ENCODE assay signal across 11 cellular contexts in genomic region chr7:76511911-76512885, GRCh38. TPM values are rescaled to one million over a fixed set of nuclear protein-coding genes. Genes with fewer than 3 reads are reported as not detected.
DNase-seq lines count a peak whose midpoint lies in the region; ATAC-seq, FAIRE-seq and TF ChIP-seq lines count a peak whose summit lies in the region.
"Not testable (repeated sequence)": the region's sequence is repeated elsewhere in the genome, so short reads cannot be mapped to it uniquely, and the experiment has no call there.
"Had no signal": no experiment of that assay in that cellular context is flagged by ENCODE, and none has a peak within 500 bp of the region (broad histone marks: within the 10 kb centered on the region; RNA-seq: fewer than 3 reads in every experiment).

No MANE protein-coding gene starts in this region.

- not testable (repeated sequence) for TF ChIP-seq POLR2A in endothelial cell of umbilical vein (IDR thresholded peaks at IDR 0.05; ENCODE audit: low read depth, low read length)

- not testable (repeated sequence) for H2AFZ ChIP-seq in endothelial cell of umbilical vein (ENCODE audit: low read depth, low read length)

- not testable (repeated sequence) for H3K27me3 ChIP-seq in RWPE2 (ENCODE audit: insufficient read depth, poor library complexity, severe bottlenecking); endothelial cell of umbilical vein (ENCODE audit: control insufficient read depth in 2 of 2, insufficient read depth in 2 of 2, low read length in 2 of 2); right cardiac atrium (ENCODE audit: control insufficient read depth, insufficient read depth); lung (ENCODE audit: control insufficient read depth, insufficient read depth); psoas muscle (ENCODE audit: insufficient read depth in 3 of 3, low read length in 2 of 3); upper lobe of right lung

- not testable (repeated sequence) for H3K79me2 ChIP-seq in endothelial cell of umbilical vein (ENCODE audit: control insufficient read depth, insufficient read depth, low read length)

- not testable (repeated sequence) for H3K4me1 ChIP-seq in RWPE2 (ENCODE audit: insufficient read depth, poor library complexity, severe bottlenecking); endothelial cell of umbilical vein (ENCODE audit: control insufficient read depth, extremely low read depth, insufficient read depth, low read length); right cardiac atrium (ENCODE audit: control insufficient read depth, insufficient read depth, low read length); lung (ENCODE audit: control insufficient read depth in 2 of 2, insufficient read depth in 2 of 2, low read length in 2 of 2); psoas muscle; upper lobe of right lung

- dilution Hi-C loops in endothelial cell of umbilical vein (cut with MboI; ENCODE audit: extremely low pct_ligation_motif_present, low sequenced_read_pairs) = not testable (repeated sequence)

- H3K27ac ChIP-seq in RWPE2 (ENCODE audit: poor library complexity, severe bottlenecking) = peak overlapping the region; percentile 18
- not testable (repeated sequence) for H3K27ac ChIP-seq in endothelial cell of umbilical vein (ENCODE audit: insufficient read depth, low read depth, low read length); right cardiac atrium (ENCODE audit: low read length); lung (ENCODE audit: low read depth in 1 of 2, low read length in 1 of 2); psoas muscle; upper lobe of right lung

- H3K9me1 ChIP-seq in endothelial cell of umbilical vein (replicated peaks; ENCODE audit: control insufficient read depth, extremely low read depth, insufficient read depth, low read length) = not testable (repeated sequence)

- TF ChIP-seq CTCF in RWPE2 (IDR thresholded peaks at IDR 0.05; ENCODE audit: poor library complexity, severe bottlenecking); endothelial cell of umbilical vein (IDR thresholded peaks at IDR 0.05; ENCODE audit: extremely low read depth in 1 of 2, insufficient read depth in 1 of 2, low read depth in 1 of 2, low read length in 2 of 2); lung (IDR thresholded peaks at IDR 0.05; ENCODE audit: control extremely low read depth, extremely low read depth); psoas muscle (IDR thresholded peaks at IDR 0.05); upper lobe of right lung (IDR thresholded peaks at IDR 0.05): not testable (repeated sequence)

- BruUV-seq in endothelial cell of umbilical vein (replicated peaks; lab: Mats Ljungman, UMichigan) = not testable (repeated sequence)

- not testable (repeated sequence) for H3K4me3 ChIP-seq in RWPE2 (ENCODE audit: severe bottlenecking); endothelial cell of umbilical vein (replicated peaks in 1 of 3; ENCODE audit: insufficient read depth in 1 of 3, low read depth in 1 of 3, low read length in 3 of 3); right cardiac atrium (ENCODE audit: low read length); lung; psoas muscle; upper lobe of right lung

- H3K36me3 ChIP-seq in RWPE2 (ENCODE audit: low read depth); endothelial cell of umbilical vein (ENCODE audit: control insufficient read depth in 2 of 2, extremely low read depth in 1 of 2, insufficient read depth in 2 of 2, low read length in 2 of 2); lung (ENCODE audit: control insufficient read depth in 2 of 2, insufficient read depth in 2 of 2, low read length in 2 of 2); psoas muscle (ENCODE audit: insufficient read depth in 1 of 2, low read depth in 1 of 2); upper lobe of right lung: not testable (repeated sequence)

- 89% methylated on average over 15 of the region's 31 CpGs for WGBS in right cardiac atrium
- WGBS in lung, 2 donors = 70 to 94% methylated on average over 3 to 16 of the region's 31 CpGs
- WGBS in psoas muscle, 3 donors = 75 to 79% (median 78%) methylated on average over 5 to 15 of the region's 31 CpGs

- not testable (repeated sequence) for H3K9ac ChIP-seq in endothelial cell of umbilical vein (replicated peaks; ENCODE audit: extremely low read depth, insufficient read depth, low read length)

- ATAC-seq in RWPE2 (ENCODE audit: low read depth) = peak; percentile 83
- ATAC-seq in right cardiac atrium = peak; percentile 59 to 81
- ATAC-seq in lung (ENCODE audit: insufficient read depth, low FRiP score) = peak; percentile 90
- peak; percentile 13 to 67 (median 54) for ATAC-seq in psoas muscle
- peak; percentile 82 for ATAC-seq in upper lobe of right lung

- H3K4me2 ChIP-seq in endothelial cell of umbilical vein (ENCODE audit: insufficient read depth, low read length) = not testable (repeated sequence)

- FAIRE-seq in endothelial cell of umbilical vein (lab: Jason Lieb, UNC) = peak; percentile 66

- CTCF ChIA-PET in endothelial cell of umbilical vein (lab: Charles Lee) = not testable (repeated sequence)

- DNase-seq in HT-29 (ENCODE audit: low spot score) = peak; percentile 1
- not testable (repeated sequence) for DNase-seq in RWPE2 (ENCODE audit: low spot score); endothelial cell of umbilical vein (ENCODE audit: low read depth, low spot score); right cardiac atrium; upper lobe of right lung
- peak; percentile 42 for DNase-seq in lung (ENCODE audit: low spot score)
- peak in 1 of 2 donors; percentile 54 for DNase-seq in psoas muscle

- POLR2A ChIA-PET in endothelial cell of umbilical vein (lab: Charles Lee) = not testable (repeated sequence)

- not testable (repeated sequence) for H4K20me1 ChIP-seq in endothelial cell of umbilical vein (replicated peaks; ENCODE audit: control insufficient read depth, extremely low read depth, insufficient read depth, low read length)

- intact Hi-C loops in endothelial cell of umbilical vein (cut with micrococcal nuclease); right cardiac atrium (cut with DNase I); psoas muscle (cut with DNase I); upper lobe of right lung (cut with DNase I): not testable (repeated sequence)

- H3K9me3 ChIP-seq in RWPE2 (ENCODE audit: severe bottlenecking); endothelial cell of umbilical vein (replicated peaks; ENCODE audit: control insufficient read depth, insufficient read depth, low read length); right cardiac atrium (ENCODE audit: control insufficient read depth, low read length); lung (ENCODE audit: control insufficient read depth in 2 of 2, insufficient read depth in 1 of 2, low read length in 1 of 2); psoas muscle; upper lobe of right lung: not testable (repeated sequence)

RNA-seq across cellular contexts. Expression of gene UPK3B, which starts 1.8 kb away (rescaled TPM):
- 96.8 and 102 TPM in 2 replicates for total RNA-seq in HT-29 (2014; rRNA removed; shearing (Covaris generic))
- total RNA-seq in endothelial cell of umbilical vein (0.77 and 0.97 TPM in 2 replicates), right cardiac atrium (1 to 10 TPM in 3 of 4 donors, under 1 TPM in 1; 0.48 to 3.5 (median 1.2) TPM), lung (10 to 100 TPM in 1 of 2 donors, 1 to 10 TPM in 1; 3.6 to 12.4 TPM), psoas muscle (under 1 TPM in 3 of 4 donors, not detected in 1; 0.48 to 0.91 (median 0.77) TPM), upper lobe of right lung (25.2 TPM)
- polyA plus RNA-seq in endothelial cell of umbilical vein (0.19 TPM in 1 of 2 replicates, not detected in the other), right cardiac atrium (0.23 TPM), lung (10 to 100 TPM in 1 of 2 donors, 1 to 10 TPM in 1; 4.7 to 24.3 TPM), psoas muscle (under 1 TPM; 0.12 to 0.23 (median 0.13) TPM)
- polyA plus RNA-seq in endothelial cell of umbilical vein (2011; cell fraction: cytosol; rRNA removed) = not detected in 2 replicates
- 0.67 and 1.1 TPM in 2 replicates for polyA plus RNA-seq in endothelial cell of umbilical vein (2011; cell fraction: nucleus; rRNA removed)
- polyA plus RNA-seq in endothelial cell of umbilical vein (2012) = not detected in 2 replicates
- 1.5 TPM in 1 of 2 replicates, not detected in the other for polyA minus RNA-seq in endothelial cell of umbilical vein
- polyA minus RNA-seq in endothelial cell of umbilical vein (2011; cell fraction: cytosol; rRNA and poly(A)+ RNA removed) = 5.1 TPM
- polyA minus RNA-seq in endothelial cell of umbilical vein (2011; cell fraction: nucleus; rRNA and poly(A)+ RNA removed) = 1.3 TPM in 1 of 2 replicates, not detected in the other
- total RNA-seq: H4 had no signal

RNA-seq across cellular contexts. Expression of gene SPDYE16, which starts 30.9 kb away (rescaled TPM):
- total RNA-seq in HT-29 (2014; rRNA removed; shearing (Covaris generic)) = 0.15 and 0.63 TPM in 2 replicates
- total RNA-seq in endothelial cell of umbilical vein = 0.22 TPM in 1 of 2 replicates, not detected in the other
- 0.03 and 0.24 TPM in 2 replicates for polyA plus RNA-seq in endothelial cell of umbilical vein
- polyA plus RNA-seq in endothelial cell of umbilical vein (2011; cell fraction: cytosol; rRNA removed) = 0.06 and 0.15 TPM in 2 replicates
- 0.14 and 0.22 TPM in 2 replicates for polyA plus RNA-seq in endothelial cell of umbilical vein (2011; cell fraction: nucleus; rRNA removed)
- polyA plus RNA-seq in endothelial cell of umbilical vein (2012) = 0.10 and 0.19 TPM in 2 replicates
- polyA minus RNA-seq in endothelial cell of umbilical vein = not detected in 2 replicates
- polyA minus RNA-seq in endothelial cell of umbilical vein (2011; cell fraction: cytosol; rRNA and poly(A)+ RNA removed) = not detected
- 0.10 TPM in 1 of 2 replicates, not detected in the other for polyA minus RNA-seq in endothelial cell of umbilical vein (2011; cell fraction: nucleus; rRNA and poly(A)+ RNA removed)
- under 1 TPM in 2 of 4 donors, not detected in 2; 0.17 to 0.26 TPM for total RNA-seq in right cardiac atrium
- 0.09 TPM for polyA plus RNA-seq in right cardiac atrium
- total RNA-seq in lung = under 1 TPM in 1 of 2 donors, not detected in 1; 0.28 TPM
- polyA plus RNA-seq in lung = under 1 TPM; 0.14 to 0.18 TPM
- under 1 TPM in 3 of 4 donors, not detected in 1; 0.40 to 0.60 (median 0.44) TPM for total RNA-seq in psoas muscle
- under 1 TPM; 0.04 to 0.13 (median 0.10) TPM for polyA plus RNA-seq in psoas muscle
- total RNA-seq in upper lobe of right lung = 0.90 TPM
- total RNA-seq: G401, H4, MCF 10A, Right ventricle myocardium inferior had no signal

RNA-seq across cellular contexts. Expression of gene DTX2, which starts 50.7 kb away (rescaled TPM):
- 21.2 and 35.9 TPM in 2 replicates for total RNA-seq in HT-29 (2014; rRNA removed; shearing (Covaris generic))
- total RNA-seq in endothelial cell of umbilical vein = 16.7 and 17.1 TPM in 2 replicates
- 8.5 and 11.7 TPM in 2 replicates for polyA plus RNA-seq in endothelial cell of umbilical vein
- polyA plus RNA-seq in endothelial cell of umbilical vein (2011; cell fraction: cytosol; rRNA removed) = 5.2 and 6.9 TPM in 2 replicates
- 15.1 and 15.2 TPM in 2 replicates for polyA plus RNA-seq in endothelial cell of umbilical vein (2011; cell fraction: nucleus; rRNA removed)
- polyA plus RNA-seq in endothelial cell of umbilical vein (2012) = 7.4 and 9.4 TPM in 2 replicates
- polyA minus RNA-seq in endothelial cell of umbilical vein = 5.9 and 10.1 TPM in 2 replicates
- 19.4 TPM for polyA minus RNA-seq in endothelial cell of umbilical vein (2011; cell fraction: cytosol; rRNA and poly(A)+ RNA removed)
- 10.9 and 12.9 TPM in 2 replicates for polyA minus RNA-seq in endothelial cell of umbilical vein (2011; cell fraction: nucleus; rRNA and poly(A)+ RNA removed)
- total RNA-seq in right cardiac atrium = 10 to 100 TPM in 3 of 4 donors, 1 to 10 TPM in 1; 6.3 to 14.2 (median 11.1) TPM
- 9.6 TPM for polyA plus RNA-seq in right cardiac atrium
- 10 to 100 TPM; 18.5 to 55.3 TPM for total RNA-seq in lung
- 10 to 100 TPM; 39.5 to 44.2 TPM for polyA plus RNA-seq in lung
- 10 to 100 TPM; 10.5 to 15.7 (median 14.6) TPM for total RNA-seq in psoas muscle
- polyA plus RNA-seq in psoas muscle = 10 to 100 TPM; 12.8 to 21.5 (median 18.1) TPM
- 25.6 TPM for total RNA-seq in upper lobe of right lung
